In genomic region chr20:49990310-49990720, GRCh38 we compare ENCODE assay signal across 10 cellular contexts. TPM values are rescaled to one million over a fixed set of nuclear protein-coding genes. Genes with fewer than 3 reads are reported as not detected.
DNase-seq lines count a peak whose midpoint lies in the region; ATAC-seq, FAIRE-seq and TF ChIP-seq lines count a peak whose summit lies in the region.
"Had no signal": no experiment of that assay in that cellular context is flagged by ENCODE, and none has a peak within 500 bp of the region (broad histone marks: within the 10 kb centered on the region; RNA-seq: fewer than 3 reads in every experiment).

No MANE protein-coding gene starts in this region.

- H3K27ac Mint-ChIP-seq in memory B cell: peak overlapping the region; percentile 39
- H3K27ac Mint-ChIP-seq in activated CD4-positive, alpha-beta memory T cell treated with anti-CD3 and anti-CD28 coated beads for 36 hours: no peak overlapping the region
- H3K27ac Mint-ChIP-seq: activated T-helper 2 cell treated with anti-CD3 and anti-CD28 coated beads, Interferon-gamma antibody, Interleukin-2, Interleukin-4, amounts not matched to agents 10 μg/mL and 5 μg/mL and 100 μg/mL, durations not matched to agents 14 hours and 24 hours and 36 hours had no signal

- H3K4me1 Mint-ChIP-seq in memory B cell: peaks cover 5% of the 10 kb centered on the region
- H3K4me1 Mint-ChIP-seq in activated CD4-positive, alpha-beta memory T cell treated with anti-CD3 and anti-CD28 coated beads for 36 hours (ENCODE audit: low read depth): no peaks in the 10 kb centered on the region

- 48% methylated on average over 7 of the region's 7 CpGs for WGBS in HUES64

- ATAC-seq in memory B cell (ENCODE audit: low read depth): no peak

- FAIRE-seq in GM12892 (lab: Jason Lieb, UNC): no peak

- H3K9ac ChIP-seq in HUES64 (ENCODE audit: low read depth, low read length) (no peak overlapping the region; the same call in 1 of the 2 replicates), colonic mucosa (ENCODE audit: low read depth in 2 of 2, low read length in 2 of 2) (peak overlapping the region in 1 of 2 donors; percentile 3)

- no peaks in the 10 kb centered on the region for H3K9me3 ChIP-seq in HUES64 (ENCODE audit: insufficient read depth, low read depth, low read length)
- H3K9me3 ChIP-seq in colonic mucosa: no peaks in the 10 kb centered on the region

- H3K36me3 Mint-ChIP-seq in memory B cell: no peaks in the 10 kb centered on the region
- no peaks in the 10 kb centered on the region for H3K36me3 Mint-ChIP-seq in activated CD4-positive, alpha-beta memory T cell treated with anti-CD3 and anti-CD28 coated beads for 36 hours

- H3K27me3 ChIP-seq in HUES64 (ENCODE audit: insufficient read depth, low read length): no peaks in the 10 kb centered on the region
- no peaks in the 10 kb centered on the region for H3K27me3 ChIP-seq in colonic mucosa

- peaks cover 3% of the 10 kb centered on the region for H3K27me3 Mint-ChIP-seq in memory B cell
- no peaks in the 10 kb centered on the region for H3K27me3 Mint-ChIP-seq in activated CD4-positive, alpha-beta memory T cell treated with anti-CD3 and anti-CD28 coated beads for 36 hours

- no peak for TF ChIP-seq POLR2A in GM12892 (IDR thresholded peaks at IDR 0.05; ENCODE audit: low read depth, low read length)

- POLR2A ChIA-PET in activated CD4-positive, alpha-beta memory T cell treated with anti-CD3 and anti-CD28 coated beads for 36 hours (lab: Charles Lee): no interaction called here

- H3K9me3 Mint-ChIP-seq in memory B cell: no peaks in the 10 kb centered on the region
- no peaks in the 10 kb centered on the region for H3K9me3 Mint-ChIP-seq in activated CD4-positive, alpha-beta memory T cell treated with anti-CD3 and anti-CD28 coated beads for 36 hours
- H3K9me3 Mint-ChIP-seq: activated T-helper 2 cell treated with anti-CD3 and anti-CD28 coated beads, Interferon-gamma antibody, Interleukin-2, Interleukin-4, amounts not matched to agents 10 μg/mL and 5 μg/mL and 100 μg/mL, durations not matched to agents 14 hours and 24 hours and 36 hours had no signal

- no peak for TF ChIP-seq CTCF in colonic mucosa (IDR thresholded peaks at IDR 0.05)

- intact Hi-C loops in colonic mucosa (cut with DNase I): no loop called here
- intact Hi-C loops in activated CD4-positive, alpha-beta memory T cell treated with anti-CD3 and anti-CD28 coated beads for 36 hours (cut with micrococcal nuclease): no loop called here

- peaks cover 47% of the 10 kb centered on the region for H3K4me1 ChIP-seq in HUES64 (ENCODE audit: insufficient read depth, low read length)
- H3K4me1 ChIP-seq in colonic mucosa: no peaks in the 10 kb centered on the region

- CTCF ChIA-PET in activated CD4-positive, alpha-beta memory T cell treated with anti-CD3 and anti-CD28 coated beads for 36 hours (lab: Charles Lee): interaction anchor here (2.5 to 3.4 kb wide), 2 partner anchors 11 to 81 kb away, joined by 13 to 25 read pairs; no protein-coding TSS in a partner anchor

- H3K4me3 Mint-ChIP-seq in memory B cell: no peak overlapping the region
- H3K4me3 Mint-ChIP-seq in activated CD4-positive, alpha-beta memory T cell treated with anti-CD3 and anti-CD28 coated beads for 36 hours: no peak overlapping the region

- no peak for DNase-seq in colonic mucosa
- no peak for DNase-seq in memory B cell (ENCODE audit: low spot score in 2 of 2)
- DNase-seq in activated CD4-positive, alpha-beta memory T cell treated with anti-CD3 and anti-CD28 coated beads for 36 hours: no peak
- DNase-seq in A172 (ENCODE audit: low spot score): no peak
- no peak for DNase-seq in activated T-cell treated with anti-CD3 and anti-CD28 coated beads, Interleukin-2, amount 50 U/mL, for 1 hour
- no peak for DNase-seq in GM12892 (ENCODE audit: insufficient read length)
- DNase-seq: NCI-H2171 had no signal

- H3K4me3 ChIP-seq in HUES64 (ENCODE audit: low read length) (no peak overlapping the region), colonic mucosa (no peak overlapping the region)

- H3K36me3 ChIP-seq in HUES64 (ENCODE audit: insufficient read depth, low read length): peaks cover 13% of the 10 kb centered on the region
- no peaks in the 10 kb centered on the region for H3K36me3 ChIP-seq in colonic mucosa

- H3K27ac ChIP-seq in HUES64 (ENCODE audit: low read depth, low read length) (peak overlapping the region; percentile 84), colonic mucosa (peak overlapping the region; percentile 41), temporal lobe (ENCODE audit: low read depth, low read length) (peak overlapping the region; percentile 70)

RNA-seq across cellular contexts. Expression of gene SNAI1, which starts 7.5 kb away (rescaled TPM):
- 4.9 TPM for polyA plus RNA-seq in HUES64 (2013, experiment 1 of 2)
- polyA plus RNA-seq in HUES64 (2013, experiment 2 of 2): 7.2 TPM
- total RNA-seq in colonic mucosa (1 to 10 TPM in 1 of 2 donors, under 1 TPM in 1; 0.59 to 4.5 TPM), temporal lobe (not detected)
- total RNA-seq in activated CD4-positive, alpha-beta memory T cell treated with anti-CD3 and anti-CD28 coated beads for 36 hours: under 1 TPM in 1 of 2 experiments, not detected in 1; 0.27 TPM
- total RNA-seq in A172 (2014; rRNA removed; shearing (Covaris generic)): 0.62 and 2.6 TPM in 2 replicates
- polyA plus RNA-seq in GM12892 (2012; ENCODE audit: missing spikeins): 0.36 TPM

RNA-seq across cellular contexts. Expression of gene RNF114, which starts 54.1 kb away (rescaled TPM):
- 77.3 TPM for polyA plus RNA-seq in HUES64 (2013, experiment 1 of 2)
- 77.3 TPM for polyA plus RNA-seq in HUES64 (2013, experiment 2 of 2)
- 100 to 1,000 TPM; 101 to 109 TPM for total RNA-seq in colonic mucosa
- 25.6 TPM for total RNA-seq in temporal lobe
- total RNA-seq in activated CD4-positive, alpha-beta memory T cell treated with anti-CD3 and anti-CD28 coated beads for 36 hours: 10 to 100 TPM; 72.1 to 72.4 TPM
- 133 and 179 TPM in 2 replicates for total RNA-seq in A172 (2014; rRNA removed; shearing (Covaris generic))
- 50.3 TPM for polyA plus RNA-seq in GM12892 (2012; ENCODE audit: missing spikeins)
